Comparison of ENCODE assay signal across 4 cellular contexts in genomic region chr12:54079150-54079549, GRCh38. TPM values are rescaled to one million over a fixed set of nuclear protein-coding genes. Genes with fewer than 3 reads are reported as not detected.
"Had no signal": no experiment of that assay in that cellular context is flagged by ENCODE, and none has a peak within 500 bp of the region (broad histone marks: within the 10 kb centered on the region; RNA-seq: fewer than 3 reads in every experiment).

No MANE protein-coding gene starts in this region.

RNA-seq across cellular contexts. Expression of gene HOXC4, which starts 25.5 kb away (rescaled TPM):
- total RNA-seq: left ventricle myocardium inferior, pulmonary artery endothelial cell had no signal

RNA-seq across cellular contexts. Expression of gene HOXC5, which starts 46.3 kb away (rescaled TPM):
- total RNA-seq: activated CD4-positive, alpha-beta memory T cell treated with anti-CD3 and anti-CD28 coated beads for 36 hours; left ventricle myocardium inferior; pulmonary artery endothelial cell; SJSA1 had no signal

RNA-seq across cellular contexts. Expression of gene HOXC6, which starts 50.9 kb away (rescaled TPM):
- total RNA-seq: activated CD4-positive, alpha-beta memory T cell treated with anti-CD3 and anti-CD28 coated beads for 36 hours; left ventricle myocardium inferior; pulmonary artery endothelial cell had no signal
